Comparison of ENCODE assay signal across 8 cellular contexts in genomic region chr5:43312699-43313034, GRCh38. TPM values are rescaled to one million over a fixed set of nuclear protein-coding genes. Genes with fewer than 3 reads are reported as not detected.
A peak's percentile ranks its signal among the peaks of the same experiment; 100 is the strongest.
DNase-seq lines count a peak whose midpoint lies in the region; FAIRE-seq and TF ChIP-seq lines count a peak whose summit lies in the region.

No MANE protein-coding gene starts in this region.

- H3K27me3 ChIP-seq in mesenchymal stem cell (ENCODE audit: control insufficient read depth in 1 of 2, insufficient read depth in 1 of 2, low read length in 2 of 2), result no peaks in the 10 kb centered on the region

- H3K4me1 Mint-ChIP-seq in brain, result peaks cover 88% of the 10 kb centered on the region

- DNase-seq in GM12891 (ENCODE audit: insufficient read length, low spot score) (no peak), H54 (ENCODE audit: insufficient read length, low spot score) (peak; percentile 12), NB4 (ENCODE audit: low read depth) (peak; percentile 73), mesenchymal stem cell (no peak), GM03348 (ENCODE audit: low spot score) (no peak), NCI-H1092 (lab: John Stamatoyannopoulos, UW) (no peak), HEK293T (ENCODE audit: extremely low spot score) (no peak)

- peaks cover 21% of the 10 kb centered on the region for H3K27me3 Mint-ChIP-seq in brain

- no peak overlapping the region for H2AK5ac ChIP-seq in mesenchymal stem cell (ENCODE audit: low read length, severe bottlenecking)

- POLR2A ChIA-PET in HEK293T (lab: Yijun Ruan, JAX), result interaction anchor here (0.7 to 2.6 kb wide), 5 partner anchors 100 to 433 kb away, joined by 3 to 18 read pairs (median 5); partner anchors contain the start of genes CCL28, TMEM267 and ZNF131

- H2BK12ac ChIP-seq in mesenchymal stem cell (ENCODE audit: low read length in 2 of 2), result peak overlapping the region in 1 of 2 experiments; percentile 95

- CTCF ChIA-PET in HEK293T (lab: Yijun Ruan, JAX), result interaction anchor here (0.6 to 0.7 kb wide), 2 partner anchors 172 to 248 kb away, joined by 3 read pairs; no protein-coding TSS in a partner anchor

- no peak overlapping the region for H2BK15ac ChIP-seq in mesenchymal stem cell (ENCODE audit: low read depth, poor library complexity, severe bottlenecking)

- TF ChIP-seq CTCF in NB4 (IDR thresholded peaks at IDR 0.05; ENCODE audit: low read depth, low read length) (no peak), brain (conservative IDR thresholded peaks at IDR 0.05) (no peak)

- no peak overlapping the region for H2BK5ac ChIP-seq in mesenchymal stem cell (ENCODE audit: low read depth, low read length, poor library complexity, severe bottlenecking)

- H3K79me1 ChIP-seq in mesenchymal stem cell (replicated peaks; ENCODE audit: low read length, poor library complexity, severe bottlenecking), result no peaks in the 10 kb centered on the region

- H3K14ac ChIP-seq in mesenchymal stem cell (ENCODE audit: low read length in 2 of 2), result peak overlapping the region in 1 of 2 experiments; percentile 100

- H3K27ac ChIP-seq in mesenchymal stem cell (ENCODE audit: low read length, poor library complexity, severe bottlenecking), result peak overlapping the region; percentile 84

- no peak overlapping the region for H4K91ac ChIP-seq in mesenchymal stem cell (ENCODE audit: low read length)

- peak overlapping the region in 1 of 2 experiments; percentile 94 for H3K4ac ChIP-seq in mesenchymal stem cell (ENCODE audit: low read depth in 1 of 2, low read length in 2 of 2)

- H3K36me3 ChIP-seq in mesenchymal stem cell (ENCODE audit: control insufficient read depth in 1 of 2, insufficient read depth in 2 of 2, low read depth in 1 of 2, low read length in 2 of 2), result peaks cover 0 to 29% of the 10 kb centered on the region in 2 experiments

- H2BK120ac ChIP-seq in mesenchymal stem cell (ENCODE audit: low read depth, low read length), result no peak overlapping the region

- peak overlapping the region; percentile 90 for H3K9ac ChIP-seq in mesenchymal stem cell (ENCODE audit: low read length)

- FAIRE-seq in GM12891 (lab: Jason Lieb, UNC) (no peak), H54 (lab: Jason Lieb, UNC) (no peak)

- peak overlapping the region; percentile 94 to 99 (median 98) for H3K27ac Mint-ChIP-seq in brain

- no peaks in the 10 kb centered on the region for H3K9me3 ChIP-seq in mesenchymal stem cell (ENCODE audit: control insufficient read depth, low read length)

- no peak overlapping the region for H4K8ac ChIP-seq in mesenchymal stem cell (ENCODE audit: low read length)

- peaks cover 42% of the 10 kb centered on the region for H3K36me3 Mint-ChIP-seq in brain

- H2AFZ ChIP-seq in mesenchymal stem cell (ENCODE audit: low read depth, low read length), result peak overlapping the region; percentile 58

- no peak for TF ChIP-seq POLR2A in GM12891 (IDR thresholded peaks at IDR 0.05; ENCODE audit: low read depth, low read length)
- no peak for TF ChIP-seq POLR2A in H54 (IDR thresholded peaks at IDR 0.05; ENCODE audit: low read depth, low read length)
- no peak for TF ChIP-seq POLR2A in NB4 (IDR thresholded peaks at IDR 0.05; ENCODE audit: extremely low read depth, insufficient read length)

- H3K4me3 ChIP-seq in NB4 (ENCODE audit: low read depth, low read length) (peak overlapping the region; percentile 93), mesenchymal stem cell (ENCODE audit: insufficient read depth in 1 of 2, low read depth in 1 of 2, low read length in 2 of 2) (peak overlapping the region; percentile 73 to 95)

- H3K9me3 Mint-ChIP-seq in brain, result peaks cover 0 to 8% (median 0%) of the 10 kb centered on the region in 5 experiments

- H3K23ac ChIP-seq in mesenchymal stem cell (ENCODE audit: low read length in 2 of 2), result no peak overlapping the region

- H3K4me3 Mint-ChIP-seq in brain, result peak overlapping the region; percentile 96 to 99 (median 99)

- H3K18ac ChIP-seq in mesenchymal stem cell (ENCODE audit: low read depth in 1 of 2, low read length in 2 of 2), result peak overlapping the region; percentile 9 to 98

- peaks cover 11% of the 10 kb centered on the region for H3K4me1 ChIP-seq in mesenchymal stem cell (ENCODE audit: control insufficient read depth, insufficient read depth, low read depth, low read length)

- peak overlapping the region; percentile 44 for H3K4me2 ChIP-seq in mesenchymal stem cell (ENCODE audit: low read length, poor library complexity, severe bottlenecking)

- 0% methylated on average over 9 of the region's 9 CpGs for WGBS in mesenchymal stem cell

TF ChIP-seq in GM12891, 5 proteins besides CTCF, POLR2A, EP300 and RAD21:
- TF ChIP-seq SPI1 (IDR thresholded peaks at IDR 0.05; ENCODE audit: low read depth, low read length) (peak; percentile 77), POLR2AphosphoS5 (IDR thresholded peaks at IDR 0.05; ENCODE audit: low read depth, low read length) (no peak)
TF ChIP-seq in GM12891: peak in this region for 1.

TF ChIP-seq in HEK293T, 16 proteins besides CTCF, POLR2A, EP300 and RAD21:
- no peak for TF ChIP-seq FOXM1 (IDR thresholded peaks at IDR 0.05; ENCODE audit: borderline replicate concordance)
- no peak for TF ChIP-seq HDGF (IDR thresholded peaks at IDR 0.05; ENCODE audit: borderline replicate concordance)
- TF ChIP-seq FOXA1 (IDR thresholded peaks at IDR 0.05), result no peak
- TF ChIP-seq BHLHE40 (IDR thresholded peaks at IDR 0.05; ENCODE audit: borderline replicate concordance), result no peak
- TF ChIP-seq ZNF384 (IDR thresholded peaks at IDR 0.05), result no peak
- TF ChIP-seq ELF4 (IDR thresholded peaks at IDR 0.05), result no peak
- TF ChIP-seq ARNT (IDR thresholded peaks at IDR 0.05), result no peak
- no peak for TF ChIP-seq LEF1 (IDR thresholded peaks at IDR 0.05; ENCODE audit: borderline replicate concordance)
- no peak for TF ChIP-seq CTBP1 (IDR thresholded peaks at IDR 0.05; ENCODE audit: borderline replicate concordance)
- TF ChIP-seq PKNOX1 (IDR thresholded peaks at IDR 0.05), result no peak
- TF ChIP-seq FOXK2 (IDR thresholded peaks at IDR 0.05), result no peak
- TF ChIP-seq TARDBP (IDR thresholded peaks at IDR 0.05), result no peak
- no peak for TF ChIP-seq SP1 (IDR thresholded peaks at IDR 0.05)
- no peak for TF ChIP-seq NFRKB (IDR thresholded peaks at IDR 0.05)
- no peak for TF ChIP-seq L3MBTL2 (conservative IDR thresholded peaks at IDR 0.05)
- TF ChIP-seq SUZ12 (IDR thresholded peaks at IDR 0.05), result no peak

RNA-seq across cellular contexts. Expression of gene HMGCS1, which starts 0.5 kb away (rescaled TPM):
- polyA plus RNA-seq in GM12891 (2012; ENCODE audit: low read depth, missing spikeins), result 28.1 TPM
- polyA plus RNA-seq in brain (ENCODE audit: insufficient read depth, low read depth, low replicate concordance), result 35.3 TPM
- polyA plus RNA-seq in mesenchymal stem cell (2013, experiment 1 of 2), result 252 TPM
- polyA plus RNA-seq in mesenchymal stem cell (2013, experiment 2 of 2), result 268 TPM

Comparison
In these comparisons a context has a peak if more than half of its experiments do, and no peak if none do; other contexts are left out.
1. DNase-seq: peak in H54 (single experiment) and NB4 (single experiment); none in GM12891 (single experiment), mesenchymal stem cell (single experiment), GM03348 (single experiment), NCI-H1092 (single experiment) and HEK293T (single experiment).